8 cellular contexts compared by ENCODE assay signal in genomic region chr3:18445421-18446066, GRCh38. TPM values are rescaled to one million over a fixed set of nuclear protein-coding genes. Genes with fewer than 3 reads are reported as not detected.
DNase-seq lines count a peak whose midpoint lies in the region; ATAC-seq and TF ChIP-seq lines count a peak whose summit lies in the region.

No MANE protein-coding gene starts in this region.

- peak overlapping the region; percentile 41 for H3K4me3 ChIP-seq in AG04450 (ENCODE audit: low read depth, low read length)

- H3K27ac ChIP-seq in AG04450 (ENCODE audit: low read depth, low read length) = no peak overlapping the region

- peaks cover 28% of the 10 kb centered on the region for H3K27me3 ChIP-seq in AG04450 (ENCODE audit: control insufficient read depth, insufficient read depth, low read length)

- H3K4me3 Mint-ChIP-seq in glutamatergic neuron (ENCODE audit: unreplicated experiment) = peak overlapping the region; percentile 93

- peak; percentile 35 for ATAC-seq in GM21360 (IDR thresholded peaks at IDR 0.05; ENCODE audit: unreplicated experiment)
- peak; percentile 43 for ATAC-seq in sciatic nerve

- H3K27ac Mint-ChIP-seq in glutamatergic neuron (ENCODE audit: unreplicated experiment) = no peak overlapping the region

- peaks cover 7% of the 10 kb centered on the region for H3K4me1 Mint-ChIP-seq in glutamatergic neuron (ENCODE audit: low read depth, unreplicated experiment)

- peaks cover 18% of the 10 kb centered on the region for H3K27me3 Mint-ChIP-seq in glutamatergic neuron (ENCODE audit: unreplicated experiment)

- TF ChIP-seq CTCF in AG04450 (IDR thresholded peaks at IDR 0.05; ENCODE audit: low read depth, low read length) = no peak
- no peak for TF ChIP-seq CTCF in glutamatergic neuron (IDR thresholded peaks at IDR 0.05; ENCODE audit: partially characterized antibody, unreplicated experiment)

- CTCF ChIA-PET in AG04450 (lab: Charles Lee) = interaction anchor here (0.8 kb wide), 1 partner anchor 12 kb away, joined by 3 read pairs; no protein-coding TSS in a partner anchor

- peaks cover 4% of the 10 kb centered on the region for H3K9me3 ChIP-seq in AG04450 (ENCODE audit: control insufficient read depth, insufficient read depth, low read length)

- intact Hi-C loops in sciatic nerve (cut with DNase I) = no loop called here

- DNase-seq in AG04450 (ENCODE audit: low read depth, low spot score) (no peak), NAMALWA (ENCODE audit: low spot score) (peak; percentile 69), activated T-cell treated with anti-CD3 and anti-CD28 coated beads for 48 hours (ENCODE audit: low read depth) (peak; percentile 74), glutamatergic neuron (peak; percentile 16), sciatic nerve (ENCODE audit: low spot score) (no peak), SHP77 treated with DMSO at 0.1 percent for 48 hours (lab: John Stamatoyannopoulos, UW) (no peak), amniotic stem cell (lab: John Stamatoyannopoulos, UW) (no peak)

- H3K9me3 Mint-ChIP-seq in glutamatergic neuron (ENCODE audit: unreplicated experiment) = peaks cover 7% of the 10 kb centered on the region

- POLR2A ChIA-PET in AG04450 (lab: Yijun Ruan, JAX) = interaction anchor here (0.6 kb wide), 1 partner anchor 22 kb away, joined by 3 read pairs; no protein-coding TSS in a partner anchor

- H3K36me3 Mint-ChIP-seq in glutamatergic neuron (ENCODE audit: unreplicated experiment) = peaks cover 8% of the 10 kb centered on the region

RNA-seq across cellular contexts. Expression of gene SATB1, which starts 20.4 kb away (rescaled TPM):
- polyA plus RNA-seq in AG04450 (2011; rRNA removed) = 11.5 and 12.3 TPM in 2 replicates
- polyA minus RNA-seq in AG04450 (2011; rRNA and poly(A)+ RNA removed) = 12.4 and 15.6 TPM in 2 replicates
- total RNA-seq in glutamatergic neuron (ENCODE audit: unreplicated experiment) (80.5 TPM), sciatic nerve (52.2 TPM)

Comparison
In these comparisons a context has a peak if more than half of its experiments do, and no peak if none do; other contexts are left out.
1. DNase-seq: peak in NAMALWA (single experiment), activated T-cell treated with anti-CD3 and anti-CD28 coated beads for 48 hours (single experiment) and glutamatergic neuron (single experiment); none in AG04450 (single experiment), sciatic nerve (single experiment), SHP77 treated with DMSO at 0.1 percent for 48 hours (single experiment) and amniotic stem cell (single experiment).